Comparison of ENCODE assay signal across 13 cellular contexts in the genomic region with DNA sequence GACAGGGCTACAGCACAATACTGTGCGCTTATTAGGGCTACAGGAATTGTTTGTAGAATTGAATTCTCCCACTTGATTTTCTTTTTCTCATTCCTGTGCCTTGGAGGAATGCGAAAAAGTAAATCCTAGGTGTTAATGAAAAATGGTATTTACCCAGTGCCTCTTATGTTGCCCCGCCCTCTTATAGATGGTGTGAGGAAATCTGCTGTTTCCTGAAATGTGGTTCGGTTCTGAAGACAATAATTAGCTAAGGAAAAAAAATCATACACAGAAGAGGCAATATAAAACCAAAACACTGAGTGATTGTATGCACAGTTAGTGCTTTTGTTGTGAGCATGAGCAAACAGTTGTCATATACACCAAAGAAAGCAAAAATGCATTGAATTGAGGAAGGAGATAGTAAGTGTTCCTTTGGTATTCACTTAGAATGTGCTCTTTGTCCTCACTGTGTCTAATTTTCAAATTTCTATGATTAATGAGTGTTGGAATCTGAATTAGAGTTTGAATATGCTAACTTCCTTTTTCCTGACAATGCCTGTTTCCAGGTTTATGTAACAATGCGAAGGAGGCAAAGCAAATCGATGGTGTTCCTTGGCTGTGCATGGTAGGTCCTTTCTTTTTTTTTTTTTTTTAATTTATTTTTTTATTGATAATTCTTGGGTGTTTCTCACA.
A peak's percentile ranks its signal among the peaks of the same experiment; 100 is the strongest.
DNase-seq lines count a peak whose midpoint lies in the region; ATAC-seq and TF ChIP-seq lines count a peak whose summit lies in the region.
"Had no signal": no experiment of that assay in that cellular context is flagged by ENCODE, and none has a peak within 500 bp of the region (broad histone marks: within the 10 kb centered on the region; RNA-seq: fewer than 3 reads in every experiment).

No MANE protein-coding gene starts in this region.

- no peak overlapping the region for H3K9ac ChIP-seq in HCT116 (ENCODE audit: low read length)
- H3K9ac ChIP-seq in Karpas-422 (ENCODE audit: low read length), result no peak overlapping the region

- H4K20me1 ChIP-seq in HCT116 (ENCODE audit: insufficient read depth) (no peaks in the 10 kb centered on the region), Karpas-422 (ENCODE audit: insufficient read depth, low read depth, low read length) (no peaks in the 10 kb centered on the region)

- H3K4me2 ChIP-seq in HCT116 (ENCODE audit: low read length), result no peak overlapping the region
- H3K4me2 ChIP-seq in Karpas-422 (ENCODE audit: low read depth, low read length, poor library complexity, severe bottlenecking), result no peak overlapping the region

- H2AFZ ChIP-seq in ACC112 (ENCODE audit: low read length, unreplicated experiment), result no peak overlapping the region
- H2AFZ ChIP-seq in HCT116 (ENCODE audit: low read depth, low read length, poor library complexity, severe bottlenecking), result peak overlapping the region; percentile 73
- H2AFZ ChIP-seq in Karpas-422 (ENCODE audit: low read length), result no peak overlapping the region

- no peaks in the 10 kb centered on the region for H3K36me3 ChIP-seq in ACC112 (ENCODE audit: insufficient read depth, low read length)
- no peaks in the 10 kb centered on the region for H3K36me3 ChIP-seq in HCT116 (ENCODE audit: control insufficient read depth in 1 of 2, insufficient read depth in 2 of 2, low read length in 2 of 2)
- H3K36me3 ChIP-seq in lower lobe of right lung, result no peaks in the 10 kb centered on the region
- H3K36me3 ChIP-seq in Karpas-422 (ENCODE audit: insufficient read depth, low read length), result no peaks in the 10 kb centered on the region

- POLR2A ChIA-PET in HCT116 (lab: Charles Lee), result no interaction called here

- no peaks in the 10 kb centered on the region for H3K79me2 ChIP-seq in ACC112 (ENCODE audit: control insufficient read depth, insufficient read depth, low read length, unreplicated experiment)
- H3K79me2 ChIP-seq in HCT116 (ENCODE audit: insufficient read depth, low read length), result no peaks in the 10 kb centered on the region
- H3K79me2 ChIP-seq in Karpas-422 (ENCODE audit: low read length), result no peaks in the 10 kb centered on the region

- no peak overlapping the region for H3K4me3 Mint-ChIP-seq in activated CD4-positive, alpha-beta T cell treated with anti-CD3 and anti-CD28 coated beads, Interleukin-2, amount 10 ng/mL, durations not matched to agents 24 days and 14 days
- H3K4me3 Mint-ChIP-seq: CD4-positive, CD25-positive, alpha-beta regulatory T cell; IgD-negative memory B cell had no signal

- H3K4me3 ChIP-seq in ACC112 (ENCODE audit: low read depth, low read length), result no peak overlapping the region
- H3K4me3 ChIP-seq in HCT116 (replicated peaks in 1 of 2; ENCODE audit: low read depth in 1 of 2, low read length in 2 of 2), result no peak overlapping the region
- no peak overlapping the region for H3K4me3 ChIP-seq in lower lobe of right lung
- no peak overlapping the region for H3K4me3 ChIP-seq in Karpas-422 (ENCODE audit: low read length)
- H3K4me3 ChIP-seq: SK-N-MC had no signal

- no peaks in the 10 kb centered on the region for H3K27me3 Mint-ChIP-seq in activated CD4-positive, alpha-beta T cell treated with anti-CD3 and anti-CD28 coated beads, Interleukin-2, amount 10 ng/mL, durations not matched to agents 24 days and 14 days

- H3K9me3 ChIP-seq in HCT116 (ENCODE audit: control insufficient read depth in 1 of 2, insufficient read depth in 1 of 2, low read depth in 1 of 2, low read length in 2 of 2) (no peaks in the 10 kb centered on the region), lower lobe of right lung (no peaks in the 10 kb centered on the region), Karpas-422 (ENCODE audit: low read length) (no peaks in the 10 kb centered on the region)

- no peak for TF ChIP-seq POLR2A in HCT116 (IDR thresholded peaks at IDR 0.05; ENCODE audit: borderline replicate concordance, extremely low read depth, insufficient read depth, insufficient read length)

- H3K36me3 Mint-ChIP-seq in activated CD4-positive, alpha-beta T cell treated with anti-CD3 and anti-CD28 coated beads, Interleukin-2, amount 10 ng/mL, durations not matched to agents 24 days and 14 days (ENCODE audit: low read depth), result no peaks in the 10 kb centered on the region
- H3K36me3 Mint-ChIP-seq: CD4-positive, CD25-positive, alpha-beta regulatory T cell; IgD-negative memory B cell had no signal

- intact Hi-C loops in HCT116 (cut with micrococcal nuclease) (no loop called here), lower lobe of right lung (cut with DNase I) (no loop called here)
- intact Hi-C loops in activated CD4-positive, alpha-beta T cell treated with anti-CD3 and anti-CD28 coated beads, Interleukin-2, amount 10 ng/mL, durations not matched to agents 24 days and 14 days (cut with micrococcal nuclease), result no loop called here

- RAD21 ChIA-PET in HCT116 (lab: Charles Lee; ENCODE audit: low non-redundant PET in 1 of 2, low total read pairs in 2 of 2, uncharacterized antibody in 2 of 2, unreplicated experiment in 2 of 2), result interaction anchor here (1.4 to 1.8 kb wide), 2 partner anchors 189 kb away, joined by 4 to 13 read pairs; no protein-coding TSS in a partner anchor

- H3K9me3 Mint-ChIP-seq in activated CD4-positive, alpha-beta T cell treated with anti-CD3 and anti-CD28 coated beads, Interleukin-2, amount 10 ng/mL, durations not matched to agents 24 days and 14 days, result no peaks in the 10 kb centered on the region
- H3K9me3 Mint-ChIP-seq: IgD-negative memory B cell had no signal

- H3K27me3 ChIP-seq in ACC112 (ENCODE audit: insufficient read depth, low read length), result no peaks in the 10 kb centered on the region
- H3K27me3 ChIP-seq in HCT116 (ENCODE audit: insufficient read depth, low read length), result no peaks in the 10 kb centered on the region
- H3K27me3 ChIP-seq in lower lobe of right lung (ENCODE audit: low read depth), result no peaks in the 10 kb centered on the region
- no peaks in the 10 kb centered on the region for H3K27me3 ChIP-seq in Karpas-422 (ENCODE audit: low read length)

- H3K27ac ChIP-seq in ACC112 (ENCODE audit: low read depth, low read length) (0 out of 2 replicates have a peak overlapping the region, but pooled peaks have one; percentile 13), HCT116 (ENCODE audit: low read depth, low read length) (no peak overlapping the region), lower lobe of right lung (no peak overlapping the region), Karpas-422 (ENCODE audit: low read length) (no peak overlapping the region)
- H3K27ac ChIP-seq: SK-N-MC had no signal

- TF ChIP-seq CTCF in HCT116 (IDR thresholded peaks at IDR 0.05 in 2 of 3, conservative IDR thresholded peaks at IDR 0.05 in 1 of 3; ENCODE audit: borderline replicate concordance in 1 of 3, insufficient read depth in 1 of 3, low read depth in 2 of 3, low read length in 2 of 3), result no peak
- TF ChIP-seq CTCF in lower lobe of right lung (IDR thresholded peaks at IDR 0.05), result no peak

- no TSS peak for BruUV-seq in HCT116 (replicated peaks; lab: Mats Ljungman, UMichigan)

- H3K4me1 Mint-ChIP-seq in activated CD4-positive, alpha-beta T cell treated with anti-CD3 and anti-CD28 coated beads, Interleukin-2, amount 10 ng/mL, durations not matched to agents 24 days and 14 days, result no peaks in the 10 kb centered on the region
- H3K4me1 Mint-ChIP-seq: CD4-positive, CD25-positive, alpha-beta regulatory T cell; IgD-negative memory B cell had no signal

- DNase-seq in HCT116 (ENCODE audit: low read depth, low spot score) (no peak), dermis blood vessel endothelial cell (peak; percentile 70), lower lobe of right lung (no peak), Karpas-422 (no peak), DMS153 (lab: John Stamatoyannopoulos, UW) (no peak)
- no peak for DNase-seq in activated CD4-positive, alpha-beta T cell treated with anti-CD3 and anti-CD28 coated beads, Interleukin-2, amount 10 ng/mL, durations not matched to agents 24 days and 14 days
- DNase-seq: CD4-positive, CD25-positive, alpha-beta regulatory T cell; NCI-H2081 treated with DMSO at 0.1 percent for 48 hours had no signal

- no peaks in the 10 kb centered on the region for H3K9me2 ChIP-seq in HCT116 (ENCODE audit: insufficient read depth)
- H3K9me2 ChIP-seq in Karpas-422 (replicated peaks; ENCODE audit: insufficient read depth, low read length), result no peaks in the 10 kb centered on the region

- ATAC-seq in HCT116 (no peak), lower lobe of right lung (peak; percentile 46 to 76), GM19351 (IDR thresholded peaks at IDR 0.05; ENCODE audit: unreplicated experiment) (no peak)
- ATAC-seq: Right ventricle myocardium inferior had no signal

- no peak for TF ChIP-seq RAD21 in HCT116 (IDR thresholded peaks at IDR 0.05; ENCODE audit: low read depth)

- H3K27ac Mint-ChIP-seq in activated CD4-positive, alpha-beta T cell treated with anti-CD3 and anti-CD28 coated beads, Interleukin-2, amount 10 ng/mL, durations not matched to agents 24 days and 14 days, result no peak overlapping the region
- H3K27ac Mint-ChIP-seq: CD4-positive, CD25-positive, alpha-beta regulatory T cell; IgD-negative memory B cell had no signal

- H3K4me1 ChIP-seq in ACC112 (ENCODE audit: control insufficient read depth, insufficient read depth, low read length, unreplicated experiment) (peaks cover 9% of the 10 kb centered on the region), HCT116 (ENCODE audit: control insufficient read depth in 1 of 2, insufficient read depth in 2 of 2, low read length in 2 of 2) (no peaks in the 10 kb centered on the region), lower lobe of right lung (peaks cover 10% of the 10 kb centered on the region), Karpas-422 (ENCODE audit: low read length) (no peaks in the 10 kb centered on the region)

- CTCF ChIA-PET in HCT116 (lab: Charles Lee), result interaction anchor here (0.6 to 3.0 kb wide), 15 partner anchors 9 to 358 kb away, joined by 3 to 101 read pairs (median 5); no protein-coding TSS in a partner anchor

TF ChIP-seq in HCT116, 20 proteins besides CTCF, POLR2A, EP300 and RAD21 (continues in another document):
- TF ChIP-seq JUND (IDR thresholded peaks at IDR 0.05) (no peak), CBX3 (IDR thresholded peaks at IDR 0.05; ENCODE audit: low read depth) (no peak), YY1 (IDR thresholded peaks at IDR 0.05; ENCODE audit: extremely low read depth, insufficient replicate concordance, low read depth, low read length) (no peak), TCF7L2 (IDR thresholded peaks at IDR 0.05; ENCODE audit: borderline replicate concordance, extremely low read depth, insufficient read depth, insufficient read length) (no peak), ZFX (IDR thresholded peaks at IDR 0.05) (no peak), MAX (IDR thresholded peaks at IDR 0.05) (no peak), CEBPB (IDR thresholded peaks at IDR 0.05; ENCODE audit: low read depth) (no peak)

Comparison
In these comparisons a context has a peak if more than half of its experiments do, and no peak if none do; other contexts are left out.
1. ATAC-seq: peak in lower lobe of right lung (2 of 2); none in HCT116 (single experiment) and GM19351 (single experiment).